In the genomic region with DNA sequence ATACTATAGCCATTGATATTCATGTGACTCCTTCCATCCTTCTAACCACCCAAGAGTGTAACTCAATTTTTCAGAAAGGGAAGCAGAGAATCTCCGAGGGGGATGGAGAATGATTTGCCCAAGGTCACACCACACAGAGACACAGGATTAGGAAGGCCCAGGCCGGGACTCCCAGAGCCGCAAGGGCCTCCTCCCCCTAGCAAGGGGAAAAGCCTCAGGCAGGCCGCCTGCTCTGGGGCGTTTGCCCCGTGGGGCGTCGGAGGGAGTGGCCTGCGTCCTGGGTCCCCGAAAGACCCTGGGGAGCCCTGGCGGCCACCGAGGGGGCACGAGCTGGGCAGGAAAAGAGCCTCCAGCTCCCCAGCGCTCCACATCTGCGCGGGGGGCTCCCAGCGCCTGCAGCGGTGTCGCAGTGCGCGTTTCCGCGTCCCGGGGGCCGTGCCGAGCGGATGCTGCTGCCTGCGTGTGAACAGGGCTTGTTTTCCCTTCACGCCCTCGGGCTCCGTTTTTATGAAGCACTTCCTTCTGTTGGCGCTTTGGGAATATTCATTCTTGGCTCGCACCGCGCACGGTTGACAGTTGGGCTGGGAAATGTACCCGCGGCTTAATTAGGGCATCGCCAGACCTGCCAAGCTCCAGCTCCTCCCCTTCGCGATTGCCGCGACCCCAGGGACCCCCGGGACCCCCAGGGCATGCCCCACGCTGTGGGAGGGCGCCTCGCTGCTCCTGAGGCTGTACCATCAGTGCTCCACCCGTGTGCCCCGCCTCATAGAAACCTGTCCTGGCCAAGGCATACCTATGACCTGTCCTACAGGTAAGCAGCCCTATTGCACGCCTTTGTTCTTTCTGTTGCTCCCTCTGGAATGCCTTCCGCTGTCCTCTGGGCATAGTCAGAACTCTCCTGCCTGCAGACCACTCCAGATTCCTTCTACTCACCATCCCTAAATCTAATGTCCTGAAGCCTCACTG, we compare ENCODE assay signal across 12 cellular contexts.
DNase-seq lines count a peak whose midpoint lies in the region; ATAC-seq, FAIRE-seq and TF ChIP-seq lines count a peak whose summit lies in the region.
"Had no signal": no experiment of that assay in that cellular context is flagged by ENCODE, and none has a peak within 500 bp of the region (broad histone marks: within the 10 kb centered on the region; RNA-seq: fewer than 3 reads in every experiment).

No MANE protein-coding gene starts in this region.

- in situ Hi-C loops in HepG2 (cut with HindIII; ENCODE audit: extremely low pct_ligation_motif_present, low pct_unique_long_range_greater_than_20kb): no loop called here

- no peak overlapping the region for H2BK15ac ChIP-seq in mesenchymal stem cell (ENCODE audit: low read depth, poor library complexity, severe bottlenecking)

- H3K79me2 ChIP-seq in HepG2 (ENCODE audit: insufficient read depth, low read length) (no peaks in the 10 kb centered on the region), endothelial cell of umbilical vein (ENCODE audit: control insufficient read depth, insufficient read depth, low read length) (no peaks in the 10 kb centered on the region)

- TF ChIP-seq CTCF in right lobe of liver (IDR thresholded peaks at IDR 0.05) (no peak), HepG2 (CRISPR knock-in tag; IDR thresholded peaks at IDR 0.05) (no peak), endothelial cell of umbilical vein (IDR thresholded peaks at IDR 0.05; ENCODE audit: extremely low read depth in 1 of 2, insufficient read depth in 1 of 2, low read depth in 1 of 2, low read length in 2 of 2) (no peak)

- BruUV-seq in HepG2 (replicated peaks; lab: Mats Ljungman, UMichigan): no TSS peak
- BruUV-seq in endothelial cell of umbilical vein (replicated peaks; lab: Mats Ljungman, UMichigan): TSS peak; percentile 36

- H2BK12ac ChIP-seq in mesenchymal stem cell (ENCODE audit: low read length in 2 of 2): no peak overlapping the region

- no peaks in the 10 kb centered on the region for H3K27me3 ChIP-seq in right lobe of liver
- peaks cover 14 to 98% of the 10 kb centered on the region in 2 experiments; a peak in 4 of 5 replicates for H3K27me3 ChIP-seq in HepG2 (ENCODE audit: control insufficient read depth in 1 of 2, insufficient read depth in 2 of 2, low read length in 2 of 2)
- peaks cover 20 to 28% of the 10 kb centered on the region in 2 experiments for H3K27me3 ChIP-seq in endothelial cell of umbilical vein (ENCODE audit: control insufficient read depth in 2 of 2, insufficient read depth in 2 of 2, low read length in 2 of 2)
- H3K27me3 ChIP-seq in mesenchymal stem cell (ENCODE audit: control insufficient read depth in 1 of 2, insufficient read depth in 1 of 2, low read length in 2 of 2): peaks cover 88 to 93% of the 10 kb centered on the region in 2 experiments

- no peak overlapping the region for H3K14ac ChIP-seq in mesenchymal stem cell (ENCODE audit: low read length in 2 of 2)

- H2AK5ac ChIP-seq in mesenchymal stem cell (ENCODE audit: low read length, severe bottlenecking): no peak overlapping the region

- ATAC-seq in right lobe of liver (peak; percentile 16 to 85 (median 26)), HepG2 (no peak), HG03196 (IDR thresholded peaks at IDR 0.05; ENCODE audit: unreplicated experiment) (no peak), HG03280 (IDR thresholded peaks at IDR 0.05; ENCODE audit: unreplicated experiment) (no peak)

- no peak overlapping the region for H2BK5ac ChIP-seq in mesenchymal stem cell (ENCODE audit: low read depth, low read length, poor library complexity, severe bottlenecking)

- POLR2A ChIA-PET in HepG2 (lab: Yijun Ruan, JAX): no interaction called here
- POLR2A ChIA-PET in endothelial cell of umbilical vein (lab: Charles Lee): no interaction called here

- intact Hi-C loops in right lobe of liver (cut with DNase I) (no loop called here), HepG2 (cut with micrococcal nuclease; ENCODE audit: unreplicated experiment) (no loop called here), endothelial cell of umbilical vein (cut with micrococcal nuclease) (loop anchor here (1.0 kb wide), 1 partner anchor 24 kb away; no protein-coding TSS in a partner anchor)

- H3K4ac ChIP-seq in mesenchymal stem cell (ENCODE audit: low read depth in 1 of 2, low read length in 2 of 2): peak overlapping the region in 1 of 2 experiments; percentile 37

- no peak overlapping the region for H3K9ac ChIP-seq in HepG2 (ENCODE audit: insufficient read depth, low read depth, low read length)
- H3K9ac ChIP-seq in endothelial cell of umbilical vein (replicated peaks; ENCODE audit: extremely low read depth, insufficient read depth, low read length): no peak overlapping the region
- peak overlapping the region; percentile 74 for H3K9ac ChIP-seq in mesenchymal stem cell (ENCODE audit: low read length)

- H4K91ac ChIP-seq in mesenchymal stem cell (ENCODE audit: low read length): no peak overlapping the region

- no peaks in the 10 kb centered on the region for H3K9me3 ChIP-seq in right lobe of liver
- H3K9me3 ChIP-seq in HepG2 (ENCODE audit: low read length): no peaks in the 10 kb centered on the region
- no peaks in the 10 kb centered on the region for H3K9me3 ChIP-seq in endothelial cell of umbilical vein (replicated peaks; ENCODE audit: control insufficient read depth, insufficient read depth, low read length)
- H3K9me3 ChIP-seq in mesenchymal stem cell (ENCODE audit: control insufficient read depth, low read length): no peaks in the 10 kb centered on the region

- no peak overlapping the region for H4K8ac ChIP-seq in mesenchymal stem cell (ENCODE audit: low read length)

- no peak overlapping the region for H2BK120ac ChIP-seq in mesenchymal stem cell (ENCODE audit: low read depth, low read length)

- H3K23ac ChIP-seq in mesenchymal stem cell (ENCODE audit: low read length in 2 of 2): no peak overlapping the region

- FAIRE-seq in HepG2 (lab: Jason Lieb, UNC) (no peak), endothelial cell of umbilical vein (lab: Jason Lieb, UNC) (no peak)
- FAIRE-seq: GM18507 had no signal

- no peaks in the 10 kb centered on the region for H3K9me1 ChIP-seq in endothelial cell of umbilical vein (replicated peaks; ENCODE audit: control insufficient read depth, extremely low read depth, insufficient read depth, low read length)

- no peak overlapping the region for H3K18ac ChIP-seq in mesenchymal stem cell (ENCODE audit: low read depth in 1 of 2, low read length in 2 of 2)

- no peak overlapping the region for H3K27ac ChIP-seq in right lobe of liver
- H3K27ac ChIP-seq in HepG2 (ENCODE audit: extremely low read length, insufficient read depth, low read length): no peak overlapping the region
- H3K27ac ChIP-seq in endothelial cell of umbilical vein (ENCODE audit: insufficient read depth, low read depth, low read length): no peak overlapping the region
- H3K27ac ChIP-seq in mesenchymal stem cell (ENCODE audit: low read length, poor library complexity, severe bottlenecking): no peak overlapping the region

- 15% methylated on average over 33 of the region's 51 CpGs for WGBS in right lobe of liver (ENCODE audit: insufficient coverage, low coverage, low lambda C conversion rate, missing lambda C conversion rate)
- WGBS in HepG2 (ENCODE audit: low lambda C conversion rate): 50% methylated on average over 32 of the region's 51 CpGs
- 88% methylated on average over 51 of the region's 51 CpGs for WGBS in mesenchymal stem cell

- CTCF ChIA-PET in HepG2 (lab: Yijun Ruan, JAX; ENCODE audit: low intra/inter-chr PET ratio, low total read pairs) (no interaction called here), endothelial cell of umbilical vein (lab: Charles Lee) (interaction anchor here (1.1 kb wide), 1 partner anchor 10 kb away, joined by 4 read pairs; no protein-coding TSS in a partner anchor)

- H3K4me1 ChIP-seq in right lobe of liver (no peaks in the 10 kb centered on the region), HepG2 (ENCODE audit: insufficient read depth, low read length) (peaks cover 3% of the 10 kb centered on the region), endothelial cell of umbilical vein (ENCODE audit: control insufficient read depth, extremely low read depth, insufficient read depth, low read length) (no peaks in the 10 kb centered on the region), mesenchymal stem cell (ENCODE audit: control insufficient read depth, insufficient read depth, low read depth, low read length) (no peaks in the 10 kb centered on the region)

- TF ChIP-seq POLR2A in right lobe of liver (IDR thresholded peaks at IDR 0.05) (no peak), HepG2 (IDR thresholded peaks at IDR 0.05; ENCODE audit: insufficient read depth in 1 of 2, low read depth in 2 of 2, low read length in 2 of 2) (no peak), endothelial cell of umbilical vein (IDR thresholded peaks at IDR 0.05; ENCODE audit: low read depth, low read length) (no peak)

- no peaks in the 10 kb centered on the region for H3K79me1 ChIP-seq in mesenchymal stem cell (replicated peaks; ENCODE audit: low read length, poor library complexity, severe bottlenecking)

- no peak overlapping the region for H3K4me3 ChIP-seq in right lobe of liver
- no peak overlapping the region for H3K4me3 ChIP-seq in HepG2 (replicated peaks in 1 of 3; ENCODE audit: insufficient read depth in 1 of 3, low read depth in 2 of 3, low read length in 3 of 3)
- H3K4me3 ChIP-seq in endothelial cell of umbilical vein (replicated peaks in 1 of 3; ENCODE audit: insufficient read depth in 1 of 3, low read depth in 1 of 3, low read length in 3 of 3): no peak overlapping the region
- H3K4me3 ChIP-seq in mesenchymal stem cell (ENCODE audit: insufficient read depth in 1 of 2, low read depth in 1 of 2, low read length in 2 of 2): peak overlapping the region in 1 of 2 experiments; percentile 63

- no peak overlapping the region for H3K4me2 ChIP-seq in HepG2 (ENCODE audit: low read depth, low read length)
- H3K4me2 ChIP-seq in endothelial cell of umbilical vein (ENCODE audit: insufficient read depth, low read length): no peak overlapping the region
- H3K4me2 ChIP-seq in mesenchymal stem cell (ENCODE audit: low read length, poor library complexity, severe bottlenecking): no peak overlapping the region

- no peak overlapping the region for H2AFZ ChIP-seq in HepG2 (ENCODE audit: low read length)
- no peak overlapping the region for H2AFZ ChIP-seq in endothelial cell of umbilical vein (ENCODE audit: low read depth, low read length)
- H2AFZ ChIP-seq in mesenchymal stem cell (ENCODE audit: low read depth, low read length): no peak overlapping the region

- DNase-seq in right lobe of liver: peak in 1 of 3 donors; percentile 59
- no peak for DNase-seq in HepG2 (ENCODE audit: low spot score)
- peak; percentile 51 for DNase-seq in endothelial cell of umbilical vein (ENCODE audit: low read depth, low spot score)
- no peak for DNase-seq in mesenchymal stem cell
- no peak for DNase-seq in activated CD4-positive, alpha-beta T cell treated with anti-CD3 and anti-CD28 coated beads, Interleukin-2, amount 50 U/mL, for 1 hour
- DNase-seq in hypothalamus (lab: John Stamatoyannopoulos, UW): no peak
- DNase-seq: activated gamma-delta T cell treated with Interleukin-2 at 50 U/mL for 16 hours, AML-193, NCI-H774 had no signal

- dilution Hi-C loops in endothelial cell of umbilical vein (cut with MboI; ENCODE audit: extremely low pct_ligation_motif_present, low sequenced_read_pairs): no loop called here

- TF ChIP-seq RAD21 in HepG2 (CRISPR knock-in tag; IDR thresholded peaks at IDR 0.05): no peak

- TF ChIP-seq EP300 in HepG2 (IDR thresholded peaks at IDR 0.05; ENCODE audit: low read depth in 2 of 2, low read length in 2 of 2): no peak
- TF ChIP-seq EP300 in HepG2 (CRISPR knock-in tag; IDR thresholded peaks at IDR 0.05; ENCODE audit: borderline replicate concordance): no peak

- H3K36me3 ChIP-seq in right lobe of liver (no peaks in the 10 kb centered on the region), HepG2 (replicated peaks in 1 of 2; ENCODE audit: control insufficient read depth in 1 of 2, insufficient read depth in 2 of 2, low read length in 2 of 2) (no peaks in the 10 kb centered on the region), endothelial cell of umbilical vein (ENCODE audit: control insufficient read depth in 2 of 2, extremely low read depth in 1 of 2, insufficient read depth in 2 of 2, low read length in 2 of 2) (no peaks in the 10 kb centered on the region), mesenchymal stem cell (ENCODE audit: control insufficient read depth in 1 of 2, insufficient read depth in 2 of 2, low read depth in 1 of 2, low read length in 2 of 2) (no peaks in the 10 kb centered on the region)

- H4K20me1 ChIP-seq in HepG2 (ENCODE audit: insufficient read depth, low read length) (no peaks in the 10 kb centered on the region), endothelial cell of umbilical vein (replicated peaks; ENCODE audit: control insufficient read depth, extremely low read depth, insufficient read depth, low read length) (no peaks in the 10 kb centered on the region)

Comparison
In these comparisons a context has a peak if more than half of its experiments do, and no peak if none do; other contexts are left out.
1. ATAC-seq: peak in right lobe of liver (4 of 4); none in HepG2 (single experiment), HG03196 (single experiment) and HG03280 (single experiment).